Comparison of ENCODE assay signal across 8 cellular contexts in genomic region chr1:2189459-2190425, GRCh38. TPM values are rescaled to one million over a fixed set of nuclear protein-coding genes. Genes with fewer than 3 reads are reported as not detected.
DNase-seq lines count a peak whose midpoint lies in the region; ATAC-seq and TF ChIP-seq lines count a peak whose summit lies in the region.

No MANE protein-coding gene starts in this region.

- H3K4me3 ChIP-seq in AG04450 (ENCODE audit: low read depth, low read length), result peak overlapping the region; percentile 64
- peak overlapping the region; percentile 48 for H3K4me3 ChIP-seq in Jurkat, Clone E6-1 (ENCODE audit: low read length)
- peak overlapping the region; percentile 60 for H3K4me3 ChIP-seq in fibroblast of pulmonary artery (replicated peaks; ENCODE audit: low read depth, low read length)

- no peaks in the 10 kb centered on the region for H3K27me3 Mint-ChIP-seq in natural killer cell treated with Interleukin-12 subunit alpha and Interleukin-12 subunit beta and Interleukin-15 and Interleukin-18, amount 100 ng/mL, for 72 hours
- H3K27me3 Mint-ChIP-seq in stimulated activated naive B cell treated with anti-CD40 and anti-IgM and Interleukin-4, amounts not matched to agents 10 μg/mL and 1 μg/mL and 100 μg/mL, for 72 hours, result no peaks in the 10 kb centered on the region

- H3K4me1 Mint-ChIP-seq in natural killer cell treated with Interleukin-12 subunit alpha and Interleukin-12 subunit beta and Interleukin-15 and Interleukin-18, amount 100 ng/mL, for 72 hours (ENCODE audit: low read depth in 2 of 2), result peaks cover 0 to 8% of the 10 kb centered on the region in 2 donors
- peaks cover 17 to 40% of the 10 kb centered on the region in 2 donors for H3K4me1 Mint-ChIP-seq in stimulated activated naive B cell treated with anti-CD40 and anti-IgM and Interleukin-4, amounts not matched to agents 10 μg/mL and 1 μg/mL and 100 μg/mL, for 72 hours

- peak overlapping the region; percentile 70 for H3K4me3 Mint-ChIP-seq in natural killer cell treated with Interleukin-12 subunit alpha and Interleukin-12 subunit beta and Interleukin-15 and Interleukin-18, amount 100 ng/mL, for 72 hours
- H3K4me3 Mint-ChIP-seq in stimulated activated naive B cell treated with anti-CD40 and anti-IgM and Interleukin-4, amounts not matched to agents 10 μg/mL and 1 μg/mL and 100 μg/mL, for 72 hours, result peak overlapping the region; percentile 80 to 82

- no peaks in the 10 kb centered on the region for H3K27me3 ChIP-seq in AG04450 (ENCODE audit: control insufficient read depth, insufficient read depth, low read length)

- peak overlapping the region; percentile 57 to 83 for H3K27ac Mint-ChIP-seq in natural killer cell treated with Interleukin-12 subunit alpha and Interleukin-12 subunit beta and Interleukin-15 and Interleukin-18, amount 100 ng/mL, for 72 hours
- peak overlapping the region; percentile 91 for H3K27ac Mint-ChIP-seq in stimulated activated naive B cell treated with anti-CD40 and anti-IgM and Interleukin-4, amounts not matched to agents 10 μg/mL and 1 μg/mL and 100 μg/mL, for 72 hours

- peak; percentile 86 for ATAC-seq in GM19351 (IDR thresholded peaks at IDR 0.05; ENCODE audit: unreplicated experiment)
- ATAC-seq in natural killer cell treated with Interleukin-12 subunit alpha and Interleukin-12 subunit beta and Interleukin-15 and Interleukin-18, amount 100 ng/mL, for 72 hours, result peak; percentile 89 to 96
- ATAC-seq in stimulated activated naive B cell treated with anti-CD40 and anti-IgM and Interleukin-4, amounts not matched to agents 10 μg/mL and 1 μg/mL and 100 μg/mL, for 72 hours (replicated peaks), result peak; percentile 91

- CTCF ChIA-PET in AG04450 (lab: Charles Lee) (interaction anchor here (0.6 to 2.2 kb wide), 6 partner anchors 15 to 1130 kb away, joined by 3 to 14 read pairs (median 4); no protein-coding TSS in a partner anchor), RWPE1 (lab: Yijun Ruan, JAX) (interaction anchor here (0.6 to 2.3 kb wide), 4 partner anchors 16 to 133 kb away, joined by 3 to 15 read pairs (median 6); no protein-coding TSS in a partner anchor)

- DNase-seq in AG04450 (ENCODE audit: low read depth, low spot score) (peak; percentile 90), RWPE1 (ENCODE audit: low spot score) (peak; percentile 93), fibroblast of pulmonary artery (ENCODE audit: low read depth) (peak; percentile 98)
- DNase-seq in Jurkat, Clone E6-1 (ENCODE audit: low read depth, low spot score), result peak; percentile 79
- DNase-seq in activated effector memory CD4-positive, alpha-beta T cell treated with Interleukin-2 at 50 U/mL for 16 hours, result peak; percentile 90
- DNase-seq in natural killer cell treated with Interleukin-12 subunit alpha and Interleukin-12 subunit beta and Interleukin-15 and Interleukin-18, amount 100 ng/mL, for 72 hours (ENCODE audit: low spot score), result peak; percentile 95
- DNase-seq in stimulated activated naive B cell treated with anti-CD40 and anti-IgM and Interleukin-4, amounts not matched to agents 10 μg/mL and 1 μg/mL and 100 μg/mL, for 72 hours, result peak; percentile 82

- no peak for TF ChIP-seq CTCF in AG04450 (IDR thresholded peaks at IDR 0.05; ENCODE audit: low read depth, low read length)
- TF ChIP-seq CTCF in RWPE1 (conservative IDR thresholded peaks at IDR 0.05; ENCODE audit: low read depth), result no peak
- TF ChIP-seq CTCF in fibroblast of pulmonary artery (IDR thresholded peaks at IDR 0.05; ENCODE audit: low read length, missing control alignments), result no peak

- H3K36me3 Mint-ChIP-seq in natural killer cell treated with Interleukin-12 subunit alpha and Interleukin-12 subunit beta and Interleukin-15 and Interleukin-18, amount 100 ng/mL, for 72 hours, result no peaks in the 10 kb centered on the region
- H3K36me3 Mint-ChIP-seq in stimulated activated naive B cell treated with anti-CD40 and anti-IgM and Interleukin-4, amounts not matched to agents 10 μg/mL and 1 μg/mL and 100 μg/mL, for 72 hours, result peaks cover 15 to 22% of the 10 kb centered on the region in 2 donors

- H3K9me3 Mint-ChIP-seq in natural killer cell treated with Interleukin-12 subunit alpha and Interleukin-12 subunit beta and Interleukin-15 and Interleukin-18, amount 100 ng/mL, for 72 hours, result no peaks in the 10 kb centered on the region
- no peaks in the 10 kb centered on the region for H3K9me3 Mint-ChIP-seq in stimulated activated naive B cell treated with anti-CD40 and anti-IgM and Interleukin-4, amounts not matched to agents 10 μg/mL and 1 μg/mL and 100 μg/mL, for 72 hours

- POLR2A ChIA-PET in AG04450 (lab: Yijun Ruan, JAX), result interaction anchor here (0.6 to 1.5 kb wide), 3 partner anchors 9 to 269 kb away, joined by 3 to 9 read pairs (median 9); no protein-coding TSS in a partner anchor
- POLR2A ChIA-PET in RWPE1 (lab: Yijun Ruan, JAX; ENCODE audit: low non-redundant PET), result interaction anchor here (0.6 to 1.0 kb wide), 3 partner anchors 9 to 369 kb away, joined by 3 to 5 read pairs (median 3); partner anchors contain the start of genes MORN1 and RER1

- no peaks in the 10 kb centered on the region; the same call in 1 of the 2 replicates for H3K9me3 ChIP-seq in AG04450 (ENCODE audit: control insufficient read depth, insufficient read depth, low read length)

- H3K27ac ChIP-seq in AG04450 (ENCODE audit: low read depth, low read length) (peak overlapping the region; percentile 94), RWPE1 (peak overlapping the region; percentile 97)

RNA-seq across cellular contexts. Expression of gene FAAP20, which starts 4.8 kb away (rescaled TPM):
- polyA plus RNA-seq in AG04450 (2011; rRNA removed), result 9.7 and 12.6 TPM in 2 replicates
- polyA minus RNA-seq in AG04450 (2011; rRNA and poly(A)+ RNA removed), result 4.9 and 5.7 TPM in 2 replicates
- 56.3 TPM for polyA plus RNA-seq in Jurkat, Clone E6-1 (2012; ENCODE audit: insufficient read depth, insufficient read length)
- 10 to 100 TPM; 43.4 to 61.8 TPM for total RNA-seq in natural killer cell treated with Interleukin-12 subunit alpha and Interleukin-12 subunit beta and Interleukin-15 and Interleukin-18, amount 100 ng/mL, for 72 hours

RNA-seq across cellular contexts. Expression of gene SKI, which starts 38.4 kb away (rescaled TPM):
- polyA plus RNA-seq in AG04450 (2011; rRNA removed), result 6.7 and 9.0 TPM in 2 replicates
- polyA minus RNA-seq in AG04450 (2011; rRNA and poly(A)+ RNA removed), result 6.7 and 9.0 TPM in 2 replicates
- 4.5 TPM for polyA plus RNA-seq in Jurkat, Clone E6-1 (2012; ENCODE audit: insufficient read depth, insufficient read length)
- total RNA-seq in natural killer cell treated with Interleukin-12 subunit alpha and Interleukin-12 subunit beta and Interleukin-15 and Interleukin-18, amount 100 ng/mL, for 72 hours, result 10 to 100 TPM; 16.5 to 42.7 TPM

Comparison
In these comparisons a context has a peak if more than half of its experiments do, and no peak if none do; other contexts are left out.
1. Peak in every context shown above with its lines: DNase-seq, ATAC-seq, H3K4me3 ChIP-seq and H3K27ac ChIP-seq.